ENCODE assay signal across 18 cellular contexts in the genomic region with DNA sequence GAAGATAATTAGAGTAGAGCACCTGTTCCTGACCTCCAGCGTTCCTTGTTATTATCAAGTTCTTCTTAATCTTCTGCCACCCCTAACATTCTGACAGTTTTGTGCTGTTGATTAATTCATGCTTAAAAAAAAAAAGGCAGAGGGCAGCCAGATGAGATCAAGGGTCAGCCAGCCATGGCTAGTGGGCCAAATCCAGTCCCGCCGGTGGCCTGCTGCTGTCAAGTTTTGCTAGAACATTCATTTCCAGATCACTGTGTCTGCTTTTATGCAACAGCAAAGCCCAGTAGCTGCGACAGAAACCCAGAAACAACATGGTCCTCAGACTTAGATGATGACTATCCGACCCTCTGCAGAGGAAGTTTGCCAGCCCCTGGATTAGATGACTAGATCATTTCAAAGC.
DNase-seq lines count a peak whose midpoint lies in the region; ATAC-seq and TF ChIP-seq lines count a peak whose summit lies in the region.
"Had no signal": no experiment of that assay in that cellular context is flagged by ENCODE, and none has a peak within 500 bp of the region (broad histone marks: within the 10 kb centered on the region; RNA-seq: fewer than 3 reads in every experiment).

No MANE protein-coding gene starts in this region.

- WGBS in SK-N-SH (ENCODE audit: low lambda C conversion rate): 85% methylated on average over 5 of the region's 5 CpGs
- WGBS in spleen, 5 donors: 80 to 85% (median 84%) methylated on average over 5 of the region's 5 CpGs

- H3K4me2 ChIP-seq in SK-N-SH (no peak overlapping the region), DND-41 (ENCODE audit: insufficient read depth, low read length) (no peak overlapping the region)

- TF ChIP-seq POLR2A in spleen (IDR thresholded peaks at IDR 0.05): no peak

- no peaks in the 10 kb centered on the region for H3K27me3 ChIP-seq in SK-N-SH (ENCODE audit: insufficient read depth)
- no peaks in the 10 kb centered on the region for H3K27me3 ChIP-seq in DND-41 (ENCODE audit: insufficient read depth, low read length, poor library complexity)
- H3K27me3 ChIP-seq in spleen (replicated peaks in 1 of 7): no peaks in the 10 kb centered on the region
- H3K27me3 ChIP-seq: MG63 had no signal

- TF ChIP-seq CTCF in SK-N-SH (IDR thresholded peaks at IDR 0.05) (no peak), DND-41 (IDR thresholded peaks at IDR 0.05; ENCODE audit: borderline replicate concordance, extremely low read depth, low read length, poor library complexity, severe bottlenecking) (no peak), spleen (IDR thresholded peaks at IDR 0.05 in 8 of 11, conservative IDR thresholded peaks at IDR 0.05 in 3 of 11) (no peak), CD14-positive monocyte (IDR thresholded peaks at IDR 0.05) (no peak)

- peaks cover 2 to 30% of the 10 kb centered on the region in 2 experiments for H3K36me3 ChIP-seq in SK-N-SH (replicated peaks in 1 of 2; ENCODE audit: control insufficient read depth in 1 of 2, insufficient read depth in 2 of 2, low read length in 1 of 2)
- peaks cover 93% of the 10 kb centered on the region for H3K36me3 ChIP-seq in DND-41 (ENCODE audit: insufficient read depth, low read length)
- H3K36me3 ChIP-seq in spleen: peaks cover 0 to 82% (median 18%) of the 10 kb centered on the region in 6 donors
- H3K36me3 ChIP-seq: MG63 had no signal

- CTCF ChIA-PET in SK-N-SH (lab: Yijun Ruan, JAX): interaction anchor here (0.8 to 17.6 kb wide), 13 partner anchors 10 to 184 kb away, joined by 3 to 437 read pairs (median 4); a partner anchor contains a TSS

- H3K4me3 ChIP-seq in SK-N-SH (ENCODE audit: low read depth in 2 of 2, low read length in 1 of 2) (no peak overlapping the region), DND-41 (ENCODE audit: low read depth in 1 of 2, low read length in 2 of 2) (no peak overlapping the region), spleen (no peak overlapping the region)
- H3K4me3 ChIP-seq: MG63 had no signal

- peak; percentile 47 for DNase-seq in SK-N-SH
- no peak for DNase-seq in DND-41
- peak; percentile 24 for DNase-seq in ecto neural progenitor cell (ENCODE audit: low spot score)
- no peak for DNase-seq in spleen
- DNase-seq in NCI-H524 treated with DMSO at 0.1 percent for 48 hours (lab: John Stamatoyannopoulos, UW): no peak
- DNase-seq in CD14-positive monocyte (ENCODE audit: low spot score): no peak
- DNase-seq: DMS 273 treated with DMSO at 0.1 percent for 48 hours, GF-D8, Kasumi-1, MG63, NCI-H1048, NCI-H1436, NCI-H1930, NCI-H226 had no signal

- no peak overlapping the region for H2AFZ ChIP-seq in SK-N-SH (ENCODE audit: low read depth)
- H2AFZ ChIP-seq in DND-41 (ENCODE audit: low read depth, low read length): no peak overlapping the region

- H3K27ac Mint-ChIP-seq in CD14-positive monocyte: no peak overlapping the region

- no peak overlapping the region for H3K9ac ChIP-seq in SK-N-SH
- no peak overlapping the region for H3K9ac ChIP-seq in DND-41 (ENCODE audit: low read depth, low read length)

- no peak overlapping the region for H3K4me3 Mint-ChIP-seq in CD14-positive monocyte
- H3K4me3 Mint-ChIP-seq: H9 had no signal

- peaks cover 22 to 73% of the 10 kb centered on the region in 2 experiments for H3K4me1 ChIP-seq in SK-N-SH (ENCODE audit: control insufficient read depth in 1 of 2, insufficient read depth in 2 of 2, low read depth in 1 of 2, low read length in 1 of 2)
- no peaks in the 10 kb centered on the region for H3K4me1 ChIP-seq in DND-41 (ENCODE audit: insufficient read depth, low read length)
- H3K4me1 ChIP-seq in spleen: peaks cover 28 to 97% (median 63%) of the 10 kb centered on the region in 6 donors

- no peak for TF ChIP-seq RAD21 in SK-N-SH (IDR thresholded peaks at IDR 0.05; ENCODE audit: low read length)

- POLR2A ChIA-PET in SK-N-SH (lab: Yijun Ruan, JAX): interaction anchor here (0.9 to 1.8 kb wide), 4 partner anchors 11 to 100 kb away, joined by 3 to 4 read pairs (median 3); no protein-coding TSS in a partner anchor

- H3K27ac ChIP-seq in SK-N-SH (ENCODE audit: low read depth in 2 of 2, low read length in 1 of 2) (peak overlapping the region in 1 of 2 experiments; percentile 99; a peak in 2 of 4 replicates), DND-41 (ENCODE audit: low read length) (0 out of 2 replicates have a peak overlapping the region, but pooled peaks have one; percentile 22), spleen (peak overlapping the region in 5 of 8 donors; percentile 37 to 90 (median 65))
- H3K27ac ChIP-seq: 22Rv1 had no signal

- peaks cover 18% of the 10 kb centered on the region for H3K4me1 Mint-ChIP-seq in CD14-positive monocyte

- no peaks in the 10 kb centered on the region for H4K20me1 ChIP-seq in SK-N-SH (ENCODE audit: insufficient read depth)
- H4K20me1 ChIP-seq in DND-41 (ENCODE audit: insufficient read depth, low read length): peaks cover 24% of the 10 kb centered on the region

- no peak; a peak in 1 of 4 replicates for TF ChIP-seq EP300 in SK-N-SH (IDR thresholded peaks at IDR 0.05; ENCODE audit: borderline replicate concordance in 1 of 2, low read depth in 1 of 2, low read length in 1 of 2)

- no peaks in the 10 kb centered on the region for H3K27me3 Mint-ChIP-seq in CD14-positive monocyte (ENCODE audit: low read depth in 3 of 3)

- H3K79me2 ChIP-seq in SK-N-SH (ENCODE audit: insufficient read depth) (no peaks in the 10 kb centered on the region), DND-41 (ENCODE audit: insufficient read depth, low read length) (peaks cover 17% of the 10 kb centered on the region)

- H3F3A ChIP-seq in SK-N-SH (replicated peaks; ENCODE audit: insufficient read depth): peaks cover 15% of the 10 kb centered on the region

- ATAC-seq in SK-N-SH treated with all-trans-retinoic acid at 6 μM for 48 hours (no peak), DND-41 (ENCODE audit: insufficient read depth, low read depth) (no peak), GM21717 (IDR thresholded peaks at IDR 0.05; ENCODE audit: unreplicated experiment) (no peak)

- peaks cover 13 to 16% of the 10 kb centered on the region in 2 donors for H3K36me3 Mint-ChIP-seq in CD14-positive monocyte

- H3K9me2 ChIP-seq in SK-N-SH: no peaks in the 10 kb centered on the region

- intact Hi-C loops in spleen (cut with DNase I; ENCODE audit: low total_unique reads) (no loop called here), CD14-positive monocyte (cut with micrococcal nuclease) (no loop called here)

- H3K9me3 Mint-ChIP-seq in CD14-positive monocyte: no peaks in the 10 kb centered on the region
- H3K9me3 Mint-ChIP-seq: H9 had no signal

- H3K9me3 ChIP-seq in SK-N-SH (no peaks in the 10 kb centered on the region), DND-41 (ENCODE audit: insufficient read depth, low read length, severe bottlenecking) (no peaks in the 10 kb centered on the region), spleen (no peaks in the 10 kb centered on the region)
- H3K9me3 ChIP-seq: MG63 had no signal

TF ChIP-seq in SK-N-SH, 30 proteins besides CTCF, POLR2A, EP300 and RAD21 (continues in another document):
- TF ChIP-seq, protein P1, sequence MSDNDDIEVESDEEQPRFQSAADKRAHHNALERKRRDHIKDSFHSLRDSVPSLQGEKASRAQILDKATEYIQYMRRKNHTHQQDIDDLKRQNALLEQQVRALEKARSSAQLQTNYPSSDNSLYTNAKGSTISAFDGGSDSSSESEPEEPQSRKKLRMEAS (IDR thresholded peaks at IDR 0.05; ENCODE audit: low read depth): no peak
- no peak for TF ChIP-seq JUND (IDR thresholded peaks at IDR 0.05)
- TF ChIP-seq RFX5 (IDR thresholded peaks at IDR 0.05; ENCODE audit: low read length): no peak
- TF ChIP-seq, protein P2, sequence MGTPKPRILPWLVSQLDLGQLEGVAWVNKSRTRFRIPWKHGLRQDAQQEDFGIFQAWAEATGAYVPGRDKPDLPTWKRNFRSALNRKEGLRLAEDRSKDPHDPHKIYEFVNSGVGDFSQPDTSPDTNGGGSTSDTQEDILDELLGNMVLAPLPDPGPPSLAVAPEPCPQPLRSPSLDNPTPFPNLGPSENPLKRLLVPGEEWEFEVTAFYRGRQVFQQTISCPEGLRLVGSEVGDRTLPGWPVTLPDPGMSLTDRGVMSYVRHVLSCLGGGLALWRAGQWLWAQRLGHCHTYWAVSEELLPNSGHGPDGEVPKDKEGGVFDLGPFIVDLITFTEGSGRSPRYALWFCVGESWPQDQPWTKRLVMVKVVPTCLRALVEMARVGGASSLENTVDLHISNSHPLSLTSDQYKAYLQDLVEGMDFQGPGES (IDR thresholded peaks at IDR 0.05; ENCODE audit: low read depth, low read length): no peak
- TF ChIP-seq NRF1 (IDR thresholded peaks at IDR 0.05; ENCODE audit: low read depth, low read length): no peak
- TF ChIP-seq TEAD4 (IDR thresholded peaks at IDR 0.05; ENCODE audit: borderline replicate concordance, insufficient read depth): no peak
- no peak for TF ChIP-seq RXRA (IDR thresholded peaks at IDR 0.05; ENCODE audit: borderline replicate concordance, low read depth)
- TF ChIP-seq ELF1 (IDR thresholded peaks at IDR 0.05): no peak
- TF ChIP-seq NFIC (IDR thresholded peaks at IDR 0.05; ENCODE audit: borderline replicate concordance): no peak
- TF ChIP-seq FOSL2 (IDR thresholded peaks at IDR 0.05; ENCODE audit: borderline replicate concordance, low read depth): no peak

TF ChIP-seq in SK-N-SH treated with all-trans-retinoic acid at 6 μM for 48 hours, 23 proteins besides CTCF, POLR2A, EP300 and RAD21 (continues in another document):
- TF ChIP-seq PPARA (CRISPR knock-in tag; IDR thresholded peaks at IDR 0.05; ENCODE audit: borderline replicate concordance): no peak
- TF ChIP-seq, protein P3, sequence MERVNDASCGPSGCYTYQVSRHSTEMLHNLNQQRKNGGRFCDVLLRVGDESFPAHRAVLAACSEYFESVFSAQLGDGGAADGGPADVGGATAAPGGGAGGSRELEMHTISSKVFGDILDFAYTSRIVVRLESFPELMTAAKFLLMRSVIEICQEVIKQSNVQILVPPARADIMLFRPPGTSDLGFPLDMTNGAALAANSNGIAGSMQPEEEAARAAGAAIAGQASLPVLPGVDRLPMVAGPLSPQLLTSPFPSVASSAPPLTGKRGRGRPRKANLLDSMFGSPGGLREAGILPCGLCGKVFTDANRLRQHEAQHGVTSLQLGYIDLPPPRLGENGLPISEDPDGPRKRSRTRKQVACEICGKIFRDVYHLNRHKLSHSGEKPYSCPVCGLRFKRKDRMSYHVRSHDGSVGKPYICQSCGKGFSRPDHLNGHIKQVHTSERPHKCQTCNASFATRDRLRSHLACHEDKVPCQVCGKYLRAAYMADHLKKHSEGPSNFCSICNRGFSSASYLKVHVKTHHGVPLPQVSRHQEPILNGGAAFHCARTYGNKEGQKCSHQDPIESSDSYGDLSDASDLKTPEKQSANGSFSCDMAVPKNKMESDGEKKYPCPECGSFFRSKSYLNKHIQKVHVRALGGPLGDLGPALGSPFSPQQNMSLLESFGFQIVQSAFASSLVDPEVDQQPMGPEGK (CRISPR knock-in tag; IDR thresholded peaks at IDR 0.05; ENCODE audit: borderline replicate concordance): no peak

Comparison
In these comparisons a context has a peak if more than half of its experiments do, and no peak if none do; other contexts are left out.
1. DNase-seq: peak in SK-N-SH (single experiment) and ecto neural progenitor cell (single experiment); none in DND-41 (single experiment), spleen (single experiment), NCI-H524 treated with DMSO at 0.1 percent for 48 hours (single experiment) and CD14-positive monocyte (single experiment).